Comparison of ENCODE assay signal across 8 cellular contexts in the genomic region with DNA sequence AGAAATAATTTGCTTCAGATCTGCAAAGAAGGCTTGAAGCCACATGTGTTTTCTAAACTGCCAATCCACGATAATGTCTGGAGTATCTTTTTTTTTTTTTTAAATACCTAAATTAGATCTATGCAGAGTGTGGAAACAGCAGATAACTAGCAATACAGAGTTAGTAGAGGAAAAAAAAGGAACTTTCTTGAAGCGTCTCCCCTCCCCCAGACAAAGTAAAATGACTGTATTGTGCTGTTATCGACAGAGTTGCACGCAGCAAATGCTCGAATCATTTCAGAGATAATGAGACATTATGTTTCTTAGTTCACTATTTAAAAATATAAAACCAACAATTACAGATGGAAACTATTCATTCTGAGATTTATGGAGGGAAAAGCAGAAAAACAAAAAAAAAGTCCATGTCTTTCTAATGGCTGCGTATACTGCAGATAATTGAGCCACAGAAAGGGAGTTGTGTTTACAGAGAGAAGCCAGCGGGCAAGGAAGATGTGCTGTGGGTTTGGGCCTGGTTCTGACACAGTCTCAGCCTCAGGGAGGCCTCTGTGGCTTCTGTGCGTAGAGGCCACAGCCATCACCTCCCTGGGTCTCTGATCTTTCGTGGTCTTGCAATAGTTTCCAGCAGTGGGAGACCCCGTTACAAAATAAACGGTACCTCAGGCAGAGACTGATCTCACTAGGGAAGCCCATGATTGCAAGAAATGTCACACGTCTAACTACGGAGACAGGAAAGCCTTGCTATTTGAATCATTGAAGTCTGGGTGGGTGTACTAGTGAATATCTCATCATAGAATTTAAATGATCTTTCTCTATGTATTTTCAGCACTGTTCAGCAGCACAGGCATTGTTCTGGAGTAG. TPM values are rescaled to one million over a fixed set of nuclear protein-coding genes. Genes with fewer than 3 reads are reported as not detected.
DNase-seq lines count a peak whose midpoint lies in the region; ATAC-seq and TF ChIP-seq lines count a peak whose summit lies in the region.

No MANE protein-coding gene starts in this region.

- H3K27ac Mint-ChIP-seq in glutamatergic neuron (ENCODE audit: unreplicated experiment) = peak overlapping the region; percentile 46

- H3K4me1 Mint-ChIP-seq in activated T-cell treated with anti-CD3 and anti-CD28 coated beads, Interleukin-2, amount 50 U/mL, for 4 hours (ENCODE audit: low read depth) = peaks cover 59% of the 10 kb centered on the region
- H3K4me1 Mint-ChIP-seq in glutamatergic neuron (ENCODE audit: low read depth, unreplicated experiment) = peaks cover 34% of the 10 kb centered on the region

- H3K27me3 ChIP-seq in MG63 = no peaks in the 10 kb centered on the region

- ATAC-seq in activated T-cell treated with anti-CD3 and anti-CD28 coated beads, Interleukin-2, amount 50 U/mL, for 4 hours = peak; percentile 72
- no peak for ATAC-seq in GM21717 (IDR thresholded peaks at IDR 0.05; ENCODE audit: unreplicated experiment)

- no peaks in the 10 kb centered on the region for H3K9me3 Mint-ChIP-seq in activated T-cell treated with anti-CD3 and anti-CD28 coated beads, Interleukin-2, amount 50 U/mL, for 4 hours
- peaks cover 3% of the 10 kb centered on the region for H3K9me3 Mint-ChIP-seq in glutamatergic neuron (ENCODE audit: unreplicated experiment)

- TF ChIP-seq CTCF in AG10803 (conservative IDR thresholded peaks at IDR 0.05; ENCODE audit: low read length) (no peak), glutamatergic neuron (IDR thresholded peaks at IDR 0.05; ENCODE audit: partially characterized antibody, unreplicated experiment) (no peak)

- H3K27me3 Mint-ChIP-seq in activated T-cell treated with anti-CD3 and anti-CD28 coated beads, Interleukin-2, amount 50 U/mL, for 4 hours (ENCODE audit: low read depth) = no peaks in the 10 kb centered on the region
- peaks cover 1% of the 10 kb centered on the region for H3K27me3 Mint-ChIP-seq in glutamatergic neuron (ENCODE audit: unreplicated experiment)

- H3K36me3 ChIP-seq in MG63 = no peaks in the 10 kb centered on the region

- peak overlapping the region; percentile 74 for H3K4me3 Mint-ChIP-seq in activated T-cell treated with anti-CD3 and anti-CD28 coated beads, Interleukin-2, amount 50 U/mL, for 4 hours
- no peak overlapping the region for H3K4me3 Mint-ChIP-seq in glutamatergic neuron (ENCODE audit: unreplicated experiment)

- DNase-seq in AG10803 (ENCODE audit: low read depth) (peak; percentile 43), NCI-H748 (lab: John Stamatoyannopoulos, UW; ENCODE audit: unreplicated experiment) (peak; percentile 68), glutamatergic neuron (no peak), NCI-H2081 treated with DMSO at 0.1 percent for 48 hours (lab: John Stamatoyannopoulos, UW) (no peak), MG63 (no peak)
- DNase-seq in activated T-cell treated with anti-CD3 and anti-CD28 coated beads, Interleukin-2, amount 50 U/mL, for 4 hours = peak; percentile 59
- DNase-seq in stimulated activated CD4-positive, alpha-beta T cell treated with anti-CD3 and anti-CD28 coated beads, TNF-alpha, amount 100 ng/mL, for 48 hours (ENCODE audit: low read depth in 3 of 3) = peak in 2 of 3 donors; percentile 48 to 64

- H3K36me3 Mint-ChIP-seq in activated T-cell treated with anti-CD3 and anti-CD28 coated beads, Interleukin-2, amount 50 U/mL, for 4 hours (ENCODE audit: insufficient read depth) = no peaks in the 10 kb centered on the region
- no peaks in the 10 kb centered on the region for H3K36me3 Mint-ChIP-seq in glutamatergic neuron (ENCODE audit: unreplicated experiment)

- H3K9me3 ChIP-seq in MG63 = no peaks in the 10 kb centered on the region

- H3K4me3 ChIP-seq in AG10803 (ENCODE audit: low read length) = peak overlapping the region; percentile 16
- H3K4me3 ChIP-seq in MG63 = no peak overlapping the region

RNA-seq across cellular contexts. Expression of a gene that starts 19.1 kb away (rescaled TPM):
- total RNA-seq in activated T-cell treated with anti-CD3 and anti-CD28 coated beads, Interleukin-2, amount 50 U/mL, for 4 hours = 100 to 1,000 TPM; 188 to 247 (median 209) TPM
- total RNA-seq in glutamatergic neuron (ENCODE audit: unreplicated experiment) = 88.6 TPM
- total RNA-seq in MG63 (2014; rRNA removed; shearing (Covaris generic); ENCODE audit: low replicate concordance) = 38.8 and 40.4 TPM in 2 replicates

Comparison
In these comparisons a context has a peak if more than half of its experiments do, and no peak if none do; other contexts are left out.
1. DNase-seq: peak in AG10803 (single experiment), NCI-H748 (single experiment), activated T-cell treated with anti-CD3 and anti-CD28 coated beads, Interleukin-2, amount 50 U/mL, for 4 hours (single experiment) and stimulated activated CD4-positive, alpha-beta T cell treated with anti-CD3 and anti-CD28 coated beads, TNF-alpha, amount 100 ng/mL, for 48 hours (2 of 3); none in glutamatergic neuron (single experiment), NCI-H2081 treated with DMSO at 0.1 percent for 48 hours (single experiment) and MG63 (single experiment).